In genomic region chr15:38685686-38686339, GRCh38 we compare ENCODE assay signal across 18 cellular contexts.
DNase-seq lines count a peak whose midpoint lies in the region; ATAC-seq and TF ChIP-seq lines count a peak whose summit lies in the region.
"Had no signal": no experiment of that assay in that cellular context is flagged by ENCODE, and none has a peak within 500 bp of the region (broad histone marks: within the 10 kb centered on the region; RNA-seq: fewer than 3 reads in every experiment).

No MANE protein-coding gene starts in this region.

- no peak for TF ChIP-seq CTCF in mucosa of descending colon (IDR thresholded peaks at IDR 0.05)
- no peak for TF ChIP-seq CTCF in foreskin fibroblast (IDR thresholded peaks at IDR 0.05; ENCODE audit: low read depth, low read length)

- H3K27me3 Mint-ChIP-seq in activated CD4-positive, alpha-beta T cell treated with anti-CD3 and anti-CD28 coated beads, Interleukin-2, amount 10 ng/mL, durations not matched to agents 7 days and 5 days: no peaks in the 10 kb centered on the region
- H3K27me3 Mint-ChIP-seq in activated T-helper 17 cell treated with anti-CD3 and anti-CD28 coated beads, Interleukin-2, amount 50 U/mL, for 72 hours: no peaks in the 10 kb centered on the region
- H3K27me3 Mint-ChIP-seq: memory B cell had no signal

- no peak for ATAC-seq in activated T-helper 17 cell treated with anti-CD3 and anti-CD28 coated beads, Interleukin-2, amount 50 U/mL, for 72 hours (replicated peaks)
- ATAC-seq in mucosa of descending colon: peak; percentile 14
- ATAC-seq: foreskin keratinocyte had no signal

- no peaks in the 10 kb centered on the region for H3K9me3 Mint-ChIP-seq in activated CD4-positive, alpha-beta T cell treated with anti-CD3 and anti-CD28 coated beads, Interleukin-2, amount 10 ng/mL, durations not matched to agents 7 days and 5 days
- H3K9me3 Mint-ChIP-seq in activated T-helper 17 cell treated with anti-CD3 and anti-CD28 coated beads, Interleukin-2, amount 50 U/mL, for 72 hours: no peaks in the 10 kb centered on the region

- H3K4me3 ChIP-seq in Jurkat, Clone E6-1 (ENCODE audit: low read length): no peak overlapping the region
- no peak overlapping the region for H3K4me3 ChIP-seq in mucosa of descending colon
- H3K4me3 ChIP-seq in foreskin fibroblast (ENCODE audit: low read depth in 1 of 2, low read length in 2 of 2): no peak overlapping the region
- H3K4me3 ChIP-seq: adrenal gland, hepatocyte, MG63 had no signal

- peak overlapping the region; percentile 50 for H3K4me3 Mint-ChIP-seq in activated CD4-positive, alpha-beta T cell treated with anti-CD3 and anti-CD28 coated beads, Interleukin-2, amount 10 ng/mL, durations not matched to agents 7 days and 5 days
- peak overlapping the region; percentile 60 for H3K4me3 Mint-ChIP-seq in activated T-helper 17 cell treated with anti-CD3 and anti-CD28 coated beads, Interleukin-2, amount 50 U/mL, for 72 hours
- H3K4me3 Mint-ChIP-seq: memory B cell had no signal

- H3K4me1 Mint-ChIP-seq in activated CD4-positive, alpha-beta T cell treated with anti-CD3 and anti-CD28 coated beads, Interleukin-2, amount 10 ng/mL, durations not matched to agents 7 days and 5 days: peaks cover 92% of the 10 kb centered on the region
- H3K4me1 Mint-ChIP-seq in activated T-helper 17 cell treated with anti-CD3 and anti-CD28 coated beads, Interleukin-2, amount 50 U/mL, for 72 hours: peaks cover 71% of the 10 kb centered on the region

- no peaks in the 10 kb centered on the region for H3K9me3 ChIP-seq in mucosa of descending colon
- H3K9me3 ChIP-seq: adrenal gland, BE2C, MG63 had no signal

- CTCF ChIA-PET in activated CD4-positive, alpha-beta T cell treated with anti-CD3 and anti-CD28 coated beads, Interleukin-2, amount 10 ng/mL, durations not matched to agents 7 days and 5 days (lab: Charles Lee): interaction anchor here (0.7 to 10.8 kb wide), 12 partner anchors 13 to 939 kb away, joined by 3 to 194 read pairs (median 6); partner anchors contain the start of gene RASGRP1

- intact Hi-C loops in mucosa of descending colon (cut with DNase I, micrococcal nuclease): loop anchor here (10.0 kb wide), 3 partner anchors 211 to 691 kb away; no protein-coding TSS in a partner anchor

- POLR2A ChIA-PET in activated CD4-positive, alpha-beta T cell treated with anti-CD3 and anti-CD28 coated beads, Interleukin-2, amount 10 ng/mL, durations not matched to agents 7 days and 5 days (lab: Charles Lee): interaction anchor here (0.6 to 3.2 kb wide), 10 partner anchors 11 to 145 kb away, joined by 3 to 20 read pairs (median 6); partner anchors contain the start of gene RASGRP1

- no peaks in the 10 kb centered on the region for H3K36me3 ChIP-seq in mucosa of descending colon (ENCODE audit: low read depth)
- H3K36me3 ChIP-seq: adrenal gland, BE2C, MG63 had no signal

- peaks cover 14% of the 10 kb centered on the region for H3K36me3 Mint-ChIP-seq in activated CD4-positive, alpha-beta T cell treated with anti-CD3 and anti-CD28 coated beads, Interleukin-2, amount 10 ng/mL, durations not matched to agents 7 days and 5 days (ENCODE audit: low read depth)
- no peaks in the 10 kb centered on the region for H3K36me3 Mint-ChIP-seq in activated T-helper 17 cell treated with anti-CD3 and anti-CD28 coated beads, Interleukin-2, amount 50 U/mL, for 72 hours (ENCODE audit: low read depth)
- H3K36me3 Mint-ChIP-seq: memory B cell had no signal

- DNase-seq in activated CD4-positive, alpha-beta T cell treated with anti-CD3 and anti-CD28 coated beads, Interleukin-2, amount 10 ng/mL, durations not matched to agents 7 days and 5 days: peak; percentile 79
- no peak for DNase-seq in activated CD4-positive, alpha-beta T cell treated with anti-CD3 and anti-CD28 coated beads for 1 hour
- peak; percentile 87 for DNase-seq in Jurkat, Clone E6-1 (ENCODE audit: low read depth, low spot score)
- DNase-seq in mucosa of descending colon: no peak
- DNase-seq in foreskin fibroblast: no peak
- no peak for DNase-seq in ecto neural progenitor cell (ENCODE audit: low spot score)
- no peak for DNase-seq in retina
- DNase-seq: adrenal gland, BE2C, dermis blood vessel endothelial cell, foreskin keratinocyte, MG63, NCI-H1694, NCI-H69, posterior cingulate gyrus had no signal

- H3K4me1 ChIP-seq in mucosa of descending colon (ENCODE audit: low read depth): peaks cover 3% of the 10 kb centered on the region
- H3K4me1 ChIP-seq: adrenal gland, BE2C, foreskin keratinocyte had no signal

- peak overlapping the region; percentile 95 for H3K27ac Mint-ChIP-seq in activated CD4-positive, alpha-beta T cell treated with anti-CD3 and anti-CD28 coated beads, Interleukin-2, amount 10 ng/mL, durations not matched to agents 7 days and 5 days
- peak overlapping the region; percentile 90 for H3K27ac Mint-ChIP-seq in activated T-helper 17 cell treated with anti-CD3 and anti-CD28 coated beads, Interleukin-2, amount 50 U/mL, for 72 hours
- H3K27ac Mint-ChIP-seq: memory B cell had no signal

Comparison
In these comparisons a context has a peak if more than half of its experiments do, and no peak if none do; other contexts are left out.
1. DNase-seq: peak in activated CD4-positive, alpha-beta T cell treated with anti-CD3 and anti-CD28 coated beads, Interleukin-2, amount 10 ng/mL, durations not matched to agents 7 days and 5 days (single experiment) and Jurkat, Clone E6-1 (single experiment); none in activated CD4-positive, alpha-beta T cell treated with anti-CD3 and anti-CD28 coated beads for 1 hour (single experiment), mucosa of descending colon (0 of 3), foreskin fibroblast (0 of 2), ecto neural progenitor cell (single experiment) and retina (single experiment).